9 cellular contexts compared by ENCODE assay signal in the genomic region with DNA sequence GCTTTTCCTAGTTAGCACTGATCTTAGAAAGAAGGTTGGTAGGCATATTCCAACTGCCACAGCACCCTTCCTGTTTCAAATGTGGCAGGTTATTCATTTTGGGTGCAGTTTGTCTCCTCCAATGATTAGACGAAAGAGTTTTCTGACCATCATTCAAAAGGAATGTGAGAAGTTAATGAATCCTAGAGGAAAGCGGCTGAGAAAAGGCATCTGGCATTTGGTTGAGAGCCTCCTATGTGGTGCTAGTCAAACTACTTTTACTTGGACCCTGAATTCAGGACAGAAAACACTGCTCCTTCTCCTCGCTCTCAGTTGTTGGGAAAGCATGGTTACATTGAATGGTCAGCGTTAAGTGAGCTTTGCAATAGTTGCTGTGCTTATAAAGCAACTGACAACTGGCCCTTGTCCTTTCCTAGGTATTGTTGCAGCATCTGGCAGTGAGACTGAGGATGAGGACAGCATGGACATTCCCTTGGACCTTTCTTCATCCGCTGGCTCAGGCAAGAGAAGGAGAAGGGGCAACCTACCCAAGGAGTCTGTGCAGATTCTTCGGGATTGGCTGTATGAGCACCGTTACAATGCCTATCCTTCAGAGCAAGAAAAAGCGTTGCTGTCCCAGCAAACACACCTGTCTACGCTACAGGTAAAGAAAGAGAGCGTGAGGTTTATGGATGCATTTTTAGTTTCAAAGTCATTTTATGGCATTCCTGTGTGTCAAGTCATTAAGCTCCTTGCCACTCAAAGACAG. TPM values are rescaled to one million over a fixed set of nuclear protein-coding genes. Genes with fewer than 3 reads are reported as not detected.
DNase-seq lines count a peak whose midpoint lies in the region; TF ChIP-seq lines count a peak whose summit lies in the region.
"Had no signal": no experiment of that assay in that cellular context is flagged by ENCODE, and none has a peak within 500 bp of the region (broad histone marks: within the 10 kb centered on the region; RNA-seq: fewer than 3 reads in every experiment).

No MANE protein-coding gene starts in this region.

- TF ChIP-seq CTCF in 22Rv1 (IDR thresholded peaks at IDR 0.05) = no peak
- no peak for TF ChIP-seq CTCF in WERI-Rb-1 (IDR thresholded peaks at IDR 0.05; ENCODE audit: low read depth, low read length)
- no peak for TF ChIP-seq CTCF in adrenal gland (IDR thresholded peaks at IDR 0.05)

- H3K4me1 ChIP-seq in HUES64 (ENCODE audit: insufficient read depth, low read length) (peaks cover 56% of the 10 kb centered on the region), mesendoderm (ENCODE audit: control insufficient read depth, low read depth, low read length) (peaks cover 11% of the 10 kb centered on the region), adrenal gland (replicated peaks in 1 of 2) (peaks cover 11 to 33% of the 10 kb centered on the region in 2 donors)

- H3K4ac ChIP-seq in mesendoderm (ENCODE audit: low read depth, low read length) = no peak overlapping the region

- H4K8ac ChIP-seq in mesendoderm (ENCODE audit: low read depth, low read length) = no peak overlapping the region

- no peak overlapping the region for H2BK15ac ChIP-seq in mesendoderm (replicated peaks; ENCODE audit: low read depth)

- peak overlapping the region; percentile 87 for H3K4me3 ChIP-seq in HUES64 (ENCODE audit: low read length)
- H3K4me3 ChIP-seq in mesendoderm (ENCODE audit: low read length) = no peak overlapping the region
- no peak overlapping the region for H3K4me3 ChIP-seq in WERI-Rb-1 (ENCODE audit: low read depth, low read length)
- H3K4me3 ChIP-seq in adrenal gland = no peak overlapping the region

- TF ChIP-seq POLR2A in adrenal gland (IDR thresholded peaks at IDR 0.05) = no peak

- H3K9me3 ChIP-seq in HUES64 (ENCODE audit: insufficient read depth, low read depth, low read length) (no peaks in the 10 kb centered on the region), WERI-Rb-1 (ENCODE audit: severe bottlenecking) (no peaks in the 10 kb centered on the region), adrenal gland (replicated peaks in 1 of 3) (no peaks in the 10 kb centered on the region)

- H3K27ac ChIP-seq in 22Rv1 (peak overlapping the region; percentile 41), HUES64 (ENCODE audit: low read depth, low read length) (peak overlapping the region; percentile 93), mesendoderm (ENCODE audit: low read depth, low read length) (peak overlapping the region; percentile 15), WERI-Rb-1 (no peak overlapping the region), adrenal gland (no peak overlapping the region)

- H2BK120ac ChIP-seq in mesendoderm (ENCODE audit: low read depth, low read length) = no peak overlapping the region

- H3K4me2 ChIP-seq in mesendoderm (ENCODE audit: low read length) = peak overlapping the region; percentile 1

- 68% methylated on average over 10 of the region's 10 CpGs for WGBS in HUES64
- no CpG with 5 or more reads among the region's 10 CpGs for WGBS in mesendoderm (ENCODE audit: extremely low coverage, insufficient coverage, low lambda C conversion rate)
- 87 to 92% (median 89%) methylated on average over 9 to 10 of the region's 10 CpGs for WGBS in adrenal gland, 4 donors

- peak; percentile 41 for DNase-seq in dedifferentiated amniotic fluid mesenchymal stem cell (ENCODE audit: extremely low spot score)
- DNase-seq in mesendoderm = peak; percentile 83
- DNase-seq in NCI-H82 treated with DMSO at 0.1 percent for 48 hours (lab: John Stamatoyannopoulos, UW; ENCODE audit: unreplicated experiment) = no peak
- no peak for DNase-seq in WERI-Rb-1
- no peak for DNase-seq in adrenal gland
- no peak for DNase-seq in NOMO-1 treated with DMSO at 0.1 percent for 48 hours (lab: John Stamatoyannopoulos, UW; ENCODE audit: unreplicated experiment)
- DNase-seq: activated naive CD8-positive, alpha-beta T cell treated with anti-CD3 and anti-CD28 coated beads, Interleukin-2, amount 10 ng/mL, durations not matched to agents 7 days and 5 days had no signal

- no peak overlapping the region for H2AK5ac ChIP-seq in mesendoderm (ENCODE audit: low read length)

- no peak overlapping the region for H3K23ac ChIP-seq in mesendoderm (ENCODE audit: low read length)

- peak overlapping the region; percentile 47 for H3K56ac ChIP-seq in mesendoderm (ENCODE audit: low read length)

- peaks cover 8% of the 10 kb centered on the region for H3K79me1 ChIP-seq in mesendoderm (ENCODE audit: low read length)

- peaks cover 60% of the 10 kb centered on the region for H3K79me2 ChIP-seq in mesendoderm (ENCODE audit: control insufficient read depth, insufficient read depth, low read length)

- H3K18ac ChIP-seq in mesendoderm (ENCODE audit: low read length) = no peak overlapping the region

- intact Hi-C loops in adrenal gland (cut with DNase I) = loop anchor here in 1 of 2 donors (10.0 kb wide), 2 partner anchors 191 to 209 kb away; partner anchors contain the start of gene MYL12B

- H2BK5ac ChIP-seq in mesendoderm (ENCODE audit: low read length) = no peak overlapping the region

- peak overlapping the region; percentile 90 for H3K9ac ChIP-seq in HUES64 (ENCODE audit: low read depth, low read length)
- H3K9ac ChIP-seq in mesendoderm (ENCODE audit: low read length) = peak overlapping the region; percentile 34

- H3K27me3 ChIP-seq in HUES64 (ENCODE audit: insufficient read depth, low read length) (no peaks in the 10 kb centered on the region), mesendoderm (ENCODE audit: insufficient read depth, low read length, poor library complexity) (no peaks in the 10 kb centered on the region), WERI-Rb-1 (ENCODE audit: insufficient read depth, low read depth, severe bottlenecking) (no peaks in the 10 kb centered on the region), adrenal gland (no peaks in the 10 kb centered on the region)

- H4K5ac ChIP-seq in mesendoderm (ENCODE audit: low read length) = no peak overlapping the region

- H3K36me3 ChIP-seq in HUES64 (ENCODE audit: insufficient read depth, low read length) (peaks cover 62% of the 10 kb centered on the region), mesendoderm (ENCODE audit: control insufficient read depth, insufficient read depth, low read length) (peaks cover 8% of the 10 kb centered on the region), WERI-Rb-1 (peaks cover 39% of the 10 kb centered on the region), adrenal gland (replicated peaks in 1 of 2) (peaks cover 0 to 31% of the 10 kb centered on the region in 2 donors)

RNA-seq across cellular contexts. Expression of gene TGIF1, which starts 6.1 kb away (rescaled TPM):
- 164 TPM for polyA plus RNA-seq in HUES64 (2013, experiment 1 of 2)
- polyA plus RNA-seq in HUES64 (2013, experiment 2 of 2) = 187 TPM
- 147 TPM for polyA plus RNA-seq in mesendoderm (2013, experiment 1 of 2)
- 153 TPM for polyA plus RNA-seq in mesendoderm (2013, experiment 2 of 2)
- total RNA-seq in adrenal gland = 10 to 100 TPM; 25.7 to 83.1 (median 61.1) TPM
- polyA plus RNA-seq in adrenal gland = 10 to 100 TPM; 40.9 to 53.2 (median 45.1) TPM

Comparison
In these comparisons a context has a peak if more than half of its experiments do, and no peak if none do; other contexts are left out.
1. H3K27ac ChIP-seq: peak in 22Rv1 (single experiment), HUES64 (single experiment) and mesendoderm (single experiment); none in WERI-Rb-1 (single experiment) and adrenal gland (0 of 5).
2. DNase-seq: peak in dedifferentiated amniotic fluid mesenchymal stem cell (single experiment) and mesendoderm (single experiment); none in NCI-H82 treated with DMSO at 0.1 percent for 48 hours (single experiment), WERI-Rb-1 (single experiment), adrenal gland (0 of 7) and NOMO-1 treated with DMSO at 0.1 percent for 48 hours (single experiment).